In genomic region chr22:22195265-22196017, GRCh38 we compare ENCODE assay signal across 8 cellular contexts. TPM values are rescaled to one million over a fixed set of nuclear protein-coding genes. Genes with fewer than 3 reads are reported as not detected.
DNase-seq lines count a peak whose midpoint lies in the region; ATAC-seq and TF ChIP-seq lines count a peak whose summit lies in the region.

No MANE protein-coding gene starts in this region.

- no peaks in the 10 kb centered on the region for H3K79me2 ChIP-seq in DND-41 (ENCODE audit: insufficient read depth, low read length)

- H3K4me1 ChIP-seq in DND-41 (ENCODE audit: insufficient read depth, low read length) (peaks cover 6% of the 10 kb centered on the region), cardiac muscle cell (ENCODE audit: low read depth) (no peaks in the 10 kb centered on the region), sigmoid colon (no peaks in the 10 kb centered on the region)

- H3K27ac ChIP-seq in DND-41 (ENCODE audit: low read length), result no peak overlapping the region
- no peak overlapping the region for H3K27ac ChIP-seq in RWPE1
- H3K27ac ChIP-seq in cardiac muscle cell, result no peak overlapping the region
- no peak overlapping the region for H3K27ac ChIP-seq in sigmoid colon
- no peak overlapping the region for H3K27ac ChIP-seq in coronary artery

- H3K4me3 ChIP-seq in DND-41 (ENCODE audit: low read depth in 1 of 2, low read length in 2 of 2) (no peak overlapping the region), cardiac muscle cell (no peak overlapping the region), sigmoid colon (no peak overlapping the region), coronary artery (no peak overlapping the region)

- no peak overlapping the region for H3K4me2 ChIP-seq in DND-41 (ENCODE audit: insufficient read depth, low read length)

- intact Hi-C loops in sigmoid colon (cut with DNase I), result no loop called here

- CTCF ChIA-PET in RWPE1 (lab: Yijun Ruan, JAX), result interaction anchor here (0.5 to 1.2 kb wide), 9 partner anchors 9 to 373 kb away, joined by 3 to 6 read pairs (median 3); no protein-coding TSS in a partner anchor

- ATAC-seq in DND-41 (ENCODE audit: insufficient read depth, low read depth), result peak; percentile 96
- peak; percentile 71 for ATAC-seq in GM21576 (IDR thresholded peaks at IDR 0.05; ENCODE audit: unreplicated experiment)

- WGBS in sigmoid colon, 2 donors, result 54 to 63% methylated on average over 7 of the region's 7 CpGs

- peak; percentile 95 for TF ChIP-seq CTCF in DND-41 (IDR thresholded peaks at IDR 0.05; ENCODE audit: borderline replicate concordance, extremely low read depth, low read length, poor library complexity, severe bottlenecking)
- TF ChIP-seq CTCF in RWPE1 (conservative IDR thresholded peaks at IDR 0.05; ENCODE audit: low read depth), result peak; percentile 86
- TF ChIP-seq CTCF in cardiac muscle cell (IDR thresholded peaks at IDR 0.05; ENCODE audit: low read depth, low read length), result peak; percentile 88
- peak in 3 of 4 experiments; percentile 32 to 54 (median 36) for TF ChIP-seq CTCF in sigmoid colon (IDR thresholded peaks at IDR 0.05)
- TF ChIP-seq CTCF in coronary artery (IDR thresholded peaks at IDR 0.05), result no peak

- H3K9me3 ChIP-seq in DND-41 (ENCODE audit: insufficient read depth, low read length, severe bottlenecking) (no peaks in the 10 kb centered on the region), cardiac muscle cell (ENCODE audit: low read depth) (no peaks in the 10 kb centered on the region), sigmoid colon (no peaks in the 10 kb centered on the region)

- H3K36me3 ChIP-seq in DND-41 (ENCODE audit: insufficient read depth, low read length) (no peaks in the 10 kb centered on the region), cardiac muscle cell (no peaks in the 10 kb centered on the region), sigmoid colon (no peaks in the 10 kb centered on the region)

- H3K9ac ChIP-seq in DND-41 (ENCODE audit: low read depth, low read length), result no peak overlapping the region

- DNase-seq in DND-41, result peak; percentile 78
- peak; percentile 49 for DNase-seq in LHCN-M2 (ENCODE audit: low read depth)
- DNase-seq in RWPE1 (ENCODE audit: low spot score), result peak; percentile 74
- peak; percentile 94 for DNase-seq in activated effector memory CD4-positive, alpha-beta T cell treated with anti-CD3 and anti-CD28 coated beads, Interleukin-2, amount 50 U/mL, for 16 hours
- DNase-seq in cardiac muscle cell (ENCODE audit: low read depth in 1 of 2, low spot score in 1 of 2), result peak; percentile 67 to 74
- DNase-seq in sigmoid colon, result no peak
- DNase-seq in coronary artery (ENCODE audit: low spot score), result no peak

- H4K20me1 ChIP-seq in DND-41 (ENCODE audit: insufficient read depth, low read length), result no peaks in the 10 kb centered on the region

- no peak for TF ChIP-seq POLR2A in sigmoid colon (IDR thresholded peaks at IDR 0.05)

- H3K27me3 ChIP-seq in DND-41 (ENCODE audit: insufficient read depth, low read length, poor library complexity), result no peaks in the 10 kb centered on the region
- H3K27me3 ChIP-seq in cardiac muscle cell, result peaks cover 47% of the 10 kb centered on the region
- H3K27me3 ChIP-seq in sigmoid colon, result peaks cover 0 to 22% (median 3%) of the 10 kb centered on the region in 3 donors

- POLR2A ChIA-PET in RWPE1 (lab: Yijun Ruan, JAX; ENCODE audit: low non-redundant PET), result no interaction called here

- H2AFZ ChIP-seq in DND-41 (ENCODE audit: low read depth, low read length), result no peak overlapping the region

- TF ChIP-seq EP300 in sigmoid colon (IDR thresholded peaks at IDR 0.05), result no peak

RNA-seq across cellular contexts. Expression of gene VPREB1, which starts 49.1 kb away (rescaled TPM):
- total RNA-seq in LHCN-M2 (2014; rRNA removed) (not detected in 2 replicates), cardiac muscle cell (not detected in 2 replicates), sigmoid colon (not detected)
- not detected for polyA plus RNA-seq in LHCN-M2 (2012)
- polyA plus RNA-seq in cardiac muscle cell (not detected in 2 replicates), sigmoid colon (1 to 10 TPM in 1 of 3 donors, not detected in 2; 1.9 TPM)

Comparison
In these comparisons a context has a peak if more than half of its experiments do, and no peak if none do; other contexts are left out.
1. DNase-seq: peak in DND-41 (single experiment), LHCN-M2 (single experiment), RWPE1 (single experiment), activated effector memory CD4-positive, alpha-beta T cell treated with anti-CD3 and anti-CD28 coated beads, Interleukin-2, amount 50 U/mL, for 16 hours (single experiment) and cardiac muscle cell (2 of 2); none in sigmoid colon (single experiment) and coronary artery (single experiment).